In genomic region chr3:171187706-171188290, GRCh38 we compare ENCODE assay signal across 9 cellular contexts.
DNase-seq lines count a peak whose midpoint lies in the region; ATAC-seq, FAIRE-seq and TF ChIP-seq lines count a peak whose summit lies in the region.
"Had no signal": no experiment of that assay in that cellular context is flagged by ENCODE, and none has a peak within 500 bp of the region (broad histone marks: within the 10 kb centered on the region; RNA-seq: fewer than 3 reads in every experiment).

No MANE protein-coding gene starts in this region.

- ATAC-seq in HG03045 (IDR thresholded peaks at IDR 0.05; ENCODE audit: unreplicated experiment) = no peak

- no peak overlapping the region for H3K27ac ChIP-seq in keratinocyte (ENCODE audit: control insufficient read depth, insufficient read depth, low read length)
- no peak overlapping the region for H3K27ac ChIP-seq in vagina
- H3K27ac ChIP-seq: SJSA1 had no signal

- H3K36me3 ChIP-seq in keratinocyte (ENCODE audit: control insufficient read depth in 2 of 2, extremely low read depth in 1 of 2, insufficient read depth in 2 of 2, low read length in 2 of 2) (no peaks in the 10 kb centered on the region), vagina (no peaks in the 10 kb centered on the region)
- H3K36me3 ChIP-seq: SJSA1 had no signal

- H3K9ac ChIP-seq in keratinocyte (ENCODE audit: control insufficient read depth, extremely low read depth, insufficient read depth, low read length) = no peak overlapping the region

- H3K9me3 ChIP-seq in keratinocyte (ENCODE audit: control insufficient read depth, low read depth, low read length) = no peaks in the 10 kb centered on the region
- H3K9me3 ChIP-seq in vagina = no peaks in the 10 kb centered on the region
- H3K9me3 ChIP-seq: SJSA1 had no signal

- peak; percentile 87 for FAIRE-seq in keratinocyte (lab: Jason Lieb, UNC)

- H3K4me1 ChIP-seq in keratinocyte (ENCODE audit: control insufficient read depth, extremely low read depth, insufficient read depth, low read length) = peaks cover 2% of the 10 kb centered on the region
- peaks cover 6% of the 10 kb centered on the region for H3K4me1 ChIP-seq in vagina

- peak; percentile 60 to 74 (median 70) for TF ChIP-seq CTCF in keratinocyte (optimal IDR thresholded peaks at IDR 0.05 in 1 of 3, IDR thresholded peaks at IDR 0.05 in 1 of 3, conservative IDR thresholded peaks at IDR 0.05 in 1 of 3; ENCODE audit: extremely low read depth in 1 of 3, insufficient read depth in 2 of 3, low read length in 3 of 3)
- peak in 2 of 3 experiments; percentile 37 to 45 for TF ChIP-seq CTCF in vagina (IDR thresholded peaks at IDR 0.05)

- no peak for TF ChIP-seq POLR2A in vagina (IDR thresholded peaks at IDR 0.05)

- H3K79me2 ChIP-seq in keratinocyte (ENCODE audit: control insufficient read depth, insufficient read depth, low read length) = no peaks in the 10 kb centered on the region

- H3K27me3 ChIP-seq in keratinocyte (ENCODE audit: control insufficient read depth, extremely low read depth, insufficient read depth, low read length) = no peaks in the 10 kb centered on the region
- H3K27me3 ChIP-seq in vagina = no peaks in the 10 kb centered on the region
- H3K27me3 ChIP-seq: SJSA1 had no signal

- peak; percentile 51 for DNase-seq in DMS153 (lab: John Stamatoyannopoulos, UW)
- DNase-seq in H4 (ENCODE audit: low spot score) = peak; percentile 43
- DNase-seq in NCI-H2196 treated with DMSO at 0.1 percent for 48 hours (lab: John Stamatoyannopoulos, UW; ENCODE audit: unreplicated experiment) = peak; percentile 22
- DNase-seq in astrocyte of the hippocampus (ENCODE audit: low read depth, low spot score) = peak; percentile 57
- DNase-seq in keratinocyte (ENCODE audit: low read depth, low spot score) = no peak
- DNase-seq in vagina (ENCODE audit: extremely low spot score in 2 of 2) = no peak
- DNase-seq in NCI-H345 (lab: John Stamatoyannopoulos, UW) = no peak

- H4K20me1 ChIP-seq in keratinocyte (ENCODE audit: control insufficient read depth, extremely low read depth, insufficient read depth, low read length) = no peaks in the 10 kb centered on the region

- H3K9me1 ChIP-seq in keratinocyte (ENCODE audit: control insufficient read depth, extremely low read depth, insufficient read depth, low read length) = no peaks in the 10 kb centered on the region

- dilution Hi-C loops in keratinocyte (cut with MboI; ENCODE audit: extremely low pct_ligation_motif_present, low sequenced_read_pairs) = no loop called here

- no peak overlapping the region for H3K4me2 ChIP-seq in keratinocyte (ENCODE audit: control insufficient read depth, extremely low read depth, insufficient read depth, low read depth, low read length)

- no peak overlapping the region for H3K4me3 ChIP-seq in keratinocyte (ENCODE audit: control insufficient read depth in 2 of 3, extremely low read depth in 1 of 3, insufficient read depth in 2 of 3, low read depth in 1 of 3, low read length in 3 of 3)
- no peak overlapping the region for H3K4me3 ChIP-seq in vagina
- H3K4me3 ChIP-seq: SJSA1 had no signal

- H2AFZ ChIP-seq in keratinocyte (ENCODE audit: control insufficient read depth, low read length) = no peak overlapping the region

- intact Hi-C loops in vagina (cut with DNase I) = loop anchor here (10.0 kb wide), 1 partner anchor 267 kb away; no protein-coding TSS in a partner anchor

Comparison
In these comparisons a context has a peak if more than half of its experiments do, and no peak if none do; other contexts are left out.
1. DNase-seq: peak in DMS153 (single experiment), H4 (single experiment), NCI-H2196 treated with DMSO at 0.1 percent for 48 hours (single experiment) and astrocyte of the hippocampus (single experiment); none in keratinocyte (single experiment), vagina (0 of 2) and NCI-H345 (single experiment).